ENCODE assay signal across 6 cellular contexts in the genomic region with DNA sequence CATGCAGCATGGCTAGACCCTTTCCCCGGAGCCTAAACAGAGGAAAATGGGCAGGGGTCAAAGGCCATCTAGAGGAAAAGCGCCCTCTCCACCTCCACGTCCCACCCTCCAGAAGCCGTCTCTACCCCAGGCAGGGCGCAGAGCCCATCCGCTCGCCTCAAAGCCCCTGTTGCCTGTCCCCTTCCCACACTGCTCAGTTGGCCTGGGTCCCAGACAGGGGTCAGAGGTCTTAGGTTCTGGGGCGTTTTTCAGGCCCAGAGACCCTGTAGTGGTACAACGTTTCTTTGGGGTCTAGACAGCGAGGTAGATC. TPM values are rescaled to one million over a fixed set of nuclear protein-coding genes. Genes with fewer than 3 reads are reported as not detected.
A peak's percentile ranks its signal among the peaks of the same experiment; 100 is the strongest.
DNase-seq lines count a peak whose midpoint lies in the region; ATAC-seq and TF ChIP-seq lines count a peak whose summit lies in the region.

No MANE protein-coding gene starts in this region.

- H3K4me1 ChIP-seq in BLaER1 = peaks cover 61% of the 10 kb centered on the region
- peaks cover 2 to 3% of the 10 kb centered on the region in 2 donors for H3K4me1 ChIP-seq in lung (ENCODE audit: control insufficient read depth in 2 of 2, insufficient read depth in 2 of 2, low read length in 2 of 2)

- peaks cover 3% of the 10 kb centered on the region for H3K36me3 Mint-ChIP-seq in activated T-helper 2 cell treated with anti-CD3 and anti-CD28 coated beads, Interferon-gamma antibody, Interleukin-2, Interleukin-4, amounts not matched to agents 10 μg/mL and 5 μg/mL and 100 μg/mL, durations not matched to agents 14 hours and 24 hours and 36 hours (ENCODE audit: low read depth)

- H3K27me3 ChIP-seq in BLaER1 = no peaks in the 10 kb centered on the region
- no peaks in the 10 kb centered on the region for H3K27me3 ChIP-seq in lung (ENCODE audit: control insufficient read depth, insufficient read depth)

- ATAC-seq in HG02571 (IDR thresholded peaks at IDR 0.05; ENCODE audit: unreplicated experiment) (peak; percentile 3), lung (ENCODE audit: insufficient read depth, low FRiP score) (peak; percentile 5)

- H3K27ac ChIP-seq in BLaER1 (peak overlapping the region; percentile 87), lung (ENCODE audit: low read depth in 1 of 2, low read length in 1 of 2) (peak overlapping the region; percentile 91 to 95)

- no peak for TF ChIP-seq CTCF in lung (IDR thresholded peaks at IDR 0.05; ENCODE audit: control extremely low read depth, extremely low read depth)

- no peak for DNase-seq in activated T-helper 2 cell treated with anti-CD3 and anti-CD28 coated beads, Interferon-gamma antibody, Interleukin-2, Interleukin-4, amounts not matched to agents 10 μg/mL and 5 μg/mL and 100 μg/mL, durations not matched to agents 14 hours and 24 hours and 36 hours (ENCODE audit: low spot score)
- DNase-seq in lung (ENCODE audit: low spot score) (peak; percentile 62), foreskin melanocyte (no peak), CD1c-positive myeloid dendritic cell (ENCODE audit: extremely low spot score) (no peak)

- peak overlapping the region; percentile 90 for H3K27ac Mint-ChIP-seq in activated T-helper 2 cell treated with anti-CD3 and anti-CD28 coated beads, Interferon-gamma antibody, Interleukin-2, Interleukin-4, amounts not matched to agents 10 μg/mL and 5 μg/mL and 100 μg/mL, durations not matched to agents 14 hours and 24 hours and 36 hours

- peak overlapping the region; percentile 98 for H3K4me2 ChIP-seq in BLaER1

- H3K4me3 ChIP-seq in BLaER1 (peak overlapping the region; percentile 69), lung (peak overlapping the region; percentile 38)

- intact Hi-C loops in activated T-helper 2 cell treated with anti-CD3 and anti-CD28 coated beads, Interferon-gamma antibody, Interleukin-2, Interleukin-4, amounts not matched to agents 10 μg/mL and 5 μg/mL and 100 μg/mL, durations not matched to agents 14 hours and 24 hours and 36 hours (cut with micrococcal nuclease) = loop anchor here (1.0 to 2.0 kb wide), 4 partner anchors 33 to 147 kb away; a partner anchor contains a TSS

- peak overlapping the region; percentile 83 for H3K9ac ChIP-seq in BLaER1

- no peaks in the 10 kb centered on the region for H3K27me3 Mint-ChIP-seq in activated T-helper 2 cell treated with anti-CD3 and anti-CD28 coated beads, Interferon-gamma antibody, Interleukin-2, Interleukin-4, amounts not matched to agents 10 μg/mL and 5 μg/mL and 100 μg/mL, durations not matched to agents 14 hours and 24 hours and 36 hours (ENCODE audit: low read depth)

- H3K9me3 ChIP-seq in BLaER1 (no peaks in the 10 kb centered on the region), lung (ENCODE audit: control insufficient read depth in 2 of 2, insufficient read depth in 1 of 2, low read length in 1 of 2) (no peaks in the 10 kb centered on the region)

- peaks cover 12% of the 10 kb centered on the region for H3K4me1 Mint-ChIP-seq in activated T-helper 2 cell treated with anti-CD3 and anti-CD28 coated beads, Interferon-gamma antibody, Interleukin-2, Interleukin-4, amounts not matched to agents 10 μg/mL and 5 μg/mL and 100 μg/mL, durations not matched to agents 14 hours and 24 hours and 36 hours (ENCODE audit: low read depth)

- 3 to 9% methylated on average over 10 of the region's 10 CpGs for WGBS in lung, 2 donors

- peaks cover 6% of the 10 kb centered on the region; the same call in 1 of the 2 replicates for H3K36me3 ChIP-seq in BLaER1
- no peaks in the 10 kb centered on the region for H3K36me3 ChIP-seq in lung (ENCODE audit: control insufficient read depth in 2 of 2, insufficient read depth in 2 of 2, low read length in 2 of 2)

- no peaks in the 10 kb centered on the region for H3K9me3 Mint-ChIP-seq in activated T-helper 2 cell treated with anti-CD3 and anti-CD28 coated beads, Interferon-gamma antibody, Interleukin-2, Interleukin-4, amounts not matched to agents 10 μg/mL and 5 μg/mL and 100 μg/mL, durations not matched to agents 14 hours and 24 hours and 36 hours

- no peaks in the 10 kb centered on the region for H4K20me1 ChIP-seq in BLaER1

- peak overlapping the region; percentile 78 for H3K4me3 Mint-ChIP-seq in activated T-helper 2 cell treated with anti-CD3 and anti-CD28 coated beads, Interferon-gamma antibody, Interleukin-2, Interleukin-4, amounts not matched to agents 10 μg/mL and 5 μg/mL and 100 μg/mL, durations not matched to agents 14 hours and 24 hours and 36 hours (ENCODE audit: low read depth)

RNA-seq across cellular contexts. Expression of a gene that starts 0.3 kb away (rescaled TPM):
- total RNA-seq in activated T-helper 2 cell treated with anti-CD3 and anti-CD28 coated beads, Interferon-gamma antibody, Interleukin-2, Interleukin-4, amounts not matched to agents 10 μg/mL and 5 μg/mL and 100 μg/mL, durations not matched to agents 14 hours and 24 hours and 36 hours = 12.8 and 13.1 TPM in 2 replicates
- 10 to 100 TPM; 10.9 to 12.3 TPM for total RNA-seq in lung
- 1 to 10 TPM; 4.1 to 7.6 TPM for polyA plus RNA-seq in lung

RNA-seq across cellular contexts. Expression of a gene that starts 0.7 kb away (rescaled TPM):
- total RNA-seq in activated T-helper 2 cell treated with anti-CD3 and anti-CD28 coated beads, Interferon-gamma antibody, Interleukin-2, Interleukin-4, amounts not matched to agents 10 μg/mL and 5 μg/mL and 100 μg/mL, durations not matched to agents 14 hours and 24 hours and 36 hours = not detected in 2 replicates
- total RNA-seq in lung = not detected
- polyA plus RNA-seq in lung = not detected

RNA-seq across cellular contexts. Expression of a gene that starts 27.9 kb away (rescaled TPM):
- total RNA-seq in activated T-helper 2 cell treated with anti-CD3 and anti-CD28 coated beads, Interferon-gamma antibody, Interleukin-2, Interleukin-4, amounts not matched to agents 10 μg/mL and 5 μg/mL and 100 μg/mL, durations not matched to agents 14 hours and 24 hours and 36 hours = 80.2 and 87.8 TPM in 2 replicates
- 100 to 1,000 TPM; 101 to 142 TPM for total RNA-seq in lung
- polyA plus RNA-seq in lung = 100 to 1,000 TPM; 108 to 156 TPM

RNA-seq across cellular contexts. Expression of a gene that starts 30.0 kb away (rescaled TPM):
- 0.34 and 0.39 TPM in 2 replicates for total RNA-seq in activated T-helper 2 cell treated with anti-CD3 and anti-CD28 coated beads, Interferon-gamma antibody, Interleukin-2, Interleukin-4, amounts not matched to agents 10 μg/mL and 5 μg/mL and 100 μg/mL, durations not matched to agents 14 hours and 24 hours and 36 hours
- 1 to 10 TPM in 1 of 2 donors, under 1 TPM in 1; 0.54 to 1.0 TPM for total RNA-seq in lung
- under 1 TPM; 0.26 to 0.32 TPM for polyA plus RNA-seq in lung

RNA-seq across cellular contexts. Expression of a gene that starts 38.1 kb away (rescaled TPM):
- total RNA-seq in activated T-helper 2 cell treated with anti-CD3 and anti-CD28 coated beads, Interferon-gamma antibody, Interleukin-2, Interleukin-4, amounts not matched to agents 10 μg/mL and 5 μg/mL and 100 μg/mL, durations not matched to agents 14 hours and 24 hours and 36 hours = 318 and 329 TPM in 2 replicates
- 100 to 1,000 TPM in 1 of 2 donors, 10 to 100 TPM in 1; 36.9 to 189 TPM for total RNA-seq in lung
- 100 to 1,000 TPM; 256 to 276 TPM for polyA plus RNA-seq in lung
